8 cellular contexts compared by ENCODE assay signal in genomic region chr5:135034186-135034962, GRCh38. TPM values are rescaled to one million over a fixed set of nuclear protein-coding genes. Genes with fewer than 3 reads are reported as not detected.
DNase-seq lines count a peak whose midpoint lies in the region; ATAC-seq and TF ChIP-seq lines count a peak whose summit lies in the region.

Gene PITX1 (minus strand): TSS chr5:135034228. CDS start chr5:135033881, 347 bp downstream.

- H3K4me1 ChIP-seq in iPS-20b (ENCODE audit: insufficient read depth, low read length): peaks cover 4% of the 10 kb centered on the region

- no peak within 1 kb of the TSS for H3K9ac ChIP-seq in iPS-20b (ENCODE audit: low read depth, low read length)

- DNase-seq in AG09319 (ENCODE audit: extremely low read depth, low read depth): peak; percentile 74
- DNase-seq in H7: peak; percentile 93
- peak; percentile 82 for DNase-seq in NCI-H748 (lab: John Stamatoyannopoulos, UW; ENCODE audit: unreplicated experiment)
- DNase-seq in activated naive CD8-positive, alpha-beta T cell treated with anti-CD3 and anti-CD28 coated beads, Interleukin-2, amount 50 U/mL, for 24 hours: peak; percentile 37
- peak; percentile 50 for DNase-seq in stimulated activated CD4-positive, alpha-beta T cell treated with anti-CD3 and anti-CD28 coated beads, Interleukin-4, amount 100 ng/mL, for 1 hour
- DNase-seq in NCI-H2107 (lab: John Stamatoyannopoulos, UW): no peak

- no peaks in the 10 kb centered on the region for H3K36me3 ChIP-seq in H7 (replicated peaks; ENCODE audit: control insufficient read depth, insufficient read depth, low read length)
- no peaks in the 10 kb centered on the region for H3K36me3 ChIP-seq in iPS-20b (ENCODE audit: insufficient read depth, low read depth, low read length)

- peaks cover 4% of the 10 kb centered on the region for H3K36me3 Mint-ChIP-seq in activated naive CD8-positive, alpha-beta T cell treated with anti-CD3 and anti-CD28 coated beads, Interleukin-2, amount 50 U/mL, for 24 hours (ENCODE audit: low read depth)

- H3K27me3 Mint-ChIP-seq in activated naive CD8-positive, alpha-beta T cell treated with anti-CD3 and anti-CD28 coated beads, Interleukin-2, amount 50 U/mL, for 24 hours: peaks cover 82% of the 10 kb centered on the region

- peak within 1 kb of the TSS; percentile 32 for H3K4me3 ChIP-seq in H7 (ENCODE audit: insufficient read depth, low read depth, low read length)
- peak within 1 kb of the TSS; percentile 48 for H3K4me3 ChIP-seq in iPS-20b (ENCODE audit: low read length)

- no peak within 1 kb of the TSS for H3K27ac ChIP-seq in iPS-20b (ENCODE audit: low read length)

- H3K27ac Mint-ChIP-seq in activated naive CD8-positive, alpha-beta T cell treated with anti-CD3 and anti-CD28 coated beads, Interleukin-2, amount 50 U/mL, for 24 hours: no peak within 1 kb of the TSS

- H3K9me3 Mint-ChIP-seq in activated naive CD8-positive, alpha-beta T cell treated with anti-CD3 and anti-CD28 coated beads, Interleukin-2, amount 50 U/mL, for 24 hours: no peaks in the 10 kb centered on the region

- H3K27me3 ChIP-seq in H7 (ENCODE audit: control insufficient read depth, insufficient read depth, low read length): peaks cover 97% of the 10 kb centered on the region
- H3K27me3 ChIP-seq in iPS-20b (ENCODE audit: insufficient read depth, low read length): peaks cover 100% of the 10 kb centered on the region

- H3K9me3 ChIP-seq in iPS-20b (ENCODE audit: insufficient read depth, low read depth, low read length): peaks cover 11% of the 10 kb centered on the region; the same call in 1 of the 2 replicates

- peaks cover 34% of the 10 kb centered on the region for H3K4me1 Mint-ChIP-seq in activated naive CD8-positive, alpha-beta T cell treated with anti-CD3 and anti-CD28 coated beads, Interleukin-2, amount 50 U/mL, for 24 hours

- peak; percentile 22 for ATAC-seq in activated naive CD8-positive, alpha-beta T cell treated with anti-CD3 and anti-CD28 coated beads, Interleukin-2, amount 50 U/mL, for 24 hours
- no peak for ATAC-seq in GM18519 (IDR thresholded peaks at IDR 0.05; ENCODE audit: low FRiP score, unreplicated experiment)

- no peak for TF ChIP-seq CTCF in AG09319 (IDR thresholded peaks at IDR 0.05; ENCODE audit: low read depth, low read length)

- peak within 1 kb of the TSS; percentile 77 for H3K4me3 Mint-ChIP-seq in activated naive CD8-positive, alpha-beta T cell treated with anti-CD3 and anti-CD28 coated beads, Interleukin-2, amount 50 U/mL, for 24 hours

RNA-seq across cellular contexts. Expression of gene PITX1, which starts in this region (rescaled TPM):
- not detected in 2 replicates for total RNA-seq in H7 (2014; rRNA removed; shearing (Covaris generic))

Comparison
In these comparisons a context has a peak if more than half of its experiments do, and no peak if none do; other contexts are left out.
1. Peak in DNase-seq and H3K4me3 ChIP-seq in H7; RNA of the gene not detected or under 1 TPM.